9 cellular contexts compared by ENCODE assay signal in the genomic region with DNA sequence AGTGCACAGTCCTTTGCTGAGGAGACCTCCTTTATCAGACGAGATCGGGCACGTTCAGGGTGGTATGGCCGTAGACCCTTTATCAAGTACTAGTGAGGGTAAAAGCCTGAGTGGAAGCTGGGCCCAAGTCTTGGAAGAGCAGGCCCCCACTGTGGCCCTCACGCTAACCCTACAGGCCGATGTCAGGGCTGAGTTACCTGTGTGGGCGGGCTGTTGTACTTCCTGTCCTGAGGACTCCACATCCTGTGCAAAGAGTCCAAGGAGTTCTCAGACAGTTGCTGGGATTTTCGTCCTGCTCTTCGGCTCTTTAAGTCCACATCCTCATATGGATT. TPM values are rescaled to one million over a fixed set of nuclear protein-coding genes. Genes with fewer than 3 reads are reported as not detected.
DNase-seq lines count a peak whose midpoint lies in the region; ATAC-seq and TF ChIP-seq lines count a peak whose summit lies in the region.
"Had no signal": no experiment of that assay in that cellular context is flagged by ENCODE, and none has a peak within 500 bp of the region (broad histone marks: within the 10 kb centered on the region; RNA-seq: fewer than 3 reads in every experiment).

No MANE protein-coding gene starts in this region.

- ATAC-seq in HG02623 (IDR thresholded peaks at IDR 0.05; ENCODE audit: unreplicated experiment) (no peak), GM19324 (IDR thresholded peaks at IDR 0.05; ENCODE audit: low FRiP score, unreplicated experiment) (no peak)

- no peak for TF ChIP-seq CTCF in mammary epithelial cell (conservative IDR thresholded peaks at IDR 0.05 in 1 of 2, IDR thresholded peaks at IDR 0.05 in 1 of 2; ENCODE audit: extremely low read depth in 1 of 2, insufficient read depth in 1 of 2, low read depth in 1 of 2, low read length in 2 of 2)
- TF ChIP-seq CTCF in tibial artery (IDR thresholded peaks at IDR 0.05), result no peak

- no peaks in the 10 kb centered on the region for H3K27me3 ChIP-seq in HUES6 (ENCODE audit: control insufficient read depth, insufficient read depth, low read length)
- no peaks in the 10 kb centered on the region for H3K27me3 ChIP-seq in mammary epithelial cell (ENCODE audit: insufficient read depth, low read length)
- no peaks in the 10 kb centered on the region for H3K27me3 ChIP-seq in muscle layer of colon (ENCODE audit: control insufficient read depth in 1 of 2, insufficient read depth in 2 of 2, low read length in 2 of 2)
- H3K27me3 ChIP-seq in tibial artery, result no peaks in the 10 kb centered on the region

- no peaks in the 10 kb centered on the region for H4K20me1 ChIP-seq in mammary epithelial cell (ENCODE audit: insufficient read depth, low read length)

- peaks cover 12% of the 10 kb centered on the region for H3K79me2 ChIP-seq in mammary epithelial cell (ENCODE audit: insufficient read depth, low read length)

- H3K9me3 ChIP-seq in HUES6 (ENCODE audit: control insufficient read depth, insufficient read depth, low read depth, low read length) (no peaks in the 10 kb centered on the region), mammary epithelial cell (replicated peaks; ENCODE audit: insufficient read depth, low read length) (no peaks in the 10 kb centered on the region), muscle layer of colon (ENCODE audit: low read length) (no peaks in the 10 kb centered on the region), tibial artery (no peaks in the 10 kb centered on the region)

- no TSS peak for BruUV-seq in mammary epithelial cell (replicated peaks; lab: Mats Ljungman, UMichigan)

- peak overlapping the region; percentile 65; the same call in 1 of the 2 replicates for H3K27ac ChIP-seq in HUES6 (ENCODE audit: low read depth, low read length)
- no peak overlapping the region for H3K27ac ChIP-seq in mammary epithelial cell (ENCODE audit: insufficient read depth, low read depth, low read length)
- H3K27ac ChIP-seq in muscle layer of colon (ENCODE audit: low read depth, low read length), result peak overlapping the region; percentile 97
- peak overlapping the region; percentile 81 for H3K27ac ChIP-seq in tibial artery

- H3K36me3 ChIP-seq in HUES6 (ENCODE audit: control insufficient read depth, insufficient read depth, low read length), result peaks cover 13% of the 10 kb centered on the region
- H3K36me3 ChIP-seq in mammary epithelial cell (ENCODE audit: insufficient read depth, low read length), result peaks cover 3% of the 10 kb centered on the region
- H3K36me3 ChIP-seq in muscle layer of colon (ENCODE audit: insufficient read depth, low read length), result peaks cover 49% of the 10 kb centered on the region
- peaks cover 0 to 25% (median 24%) of the 10 kb centered on the region in 3 donors for H3K36me3 ChIP-seq in tibial artery

- dilution Hi-C loops in mammary epithelial cell (cut with HindIII; ENCODE audit: low sequenced_read_pairs), result no loop called here

- H2AFZ ChIP-seq in mammary epithelial cell (ENCODE audit: low read depth, low read length), result peak overlapping the region; percentile 78

- H3K9ac ChIP-seq in HUES6 (ENCODE audit: low read length), result peak overlapping the region; percentile 34
- no peak overlapping the region for H3K9ac ChIP-seq in mammary epithelial cell (ENCODE audit: insufficient read depth, low read length)
- peak overlapping the region; percentile 58 for H3K9ac ChIP-seq in muscle layer of colon (ENCODE audit: low read length)

- DNase-seq in mammary epithelial cell, result no peak
- no peak for DNase-seq in tibial artery
- DNase-seq in activated T-cell treated with anti-CD3 and anti-CD28 coated beads, Interleukin-2, amount 50 U/mL, for 48 hours, result no peak
- DNase-seq: activated effector memory CD4-positive, alpha-beta T cell treated with Interleukin-2 at 50 U/mL for 16 hours; NCI-H526 had no signal

- H3K4me2 ChIP-seq in mammary epithelial cell (ENCODE audit: insufficient read depth, low read depth, low read length), result peak overlapping the region; percentile 62

- H3K4me3 ChIP-seq in HUES6 (ENCODE audit: low read depth, low read length) (no peak overlapping the region), mammary epithelial cell (replicated peaks in 1 of 3; ENCODE audit: insufficient read depth in 1 of 3, low read depth in 2 of 3, low read length in 3 of 3) (no peak overlapping the region), muscle layer of colon (ENCODE audit: low read depth in 1 of 2, low read length in 2 of 2) (no peak overlapping the region), tibial artery (no peak overlapping the region)

- in situ Hi-C loops in mammary epithelial cell (cut with MboI; ENCODE audit: low sequenced_read_pairs in 2 of 2), result no loop called here

- peaks cover 66% of the 10 kb centered on the region for H3K4me1 ChIP-seq in HUES6 (ENCODE audit: control insufficient read depth, insufficient read depth, low read length)
- peaks cover 60% of the 10 kb centered on the region for H3K4me1 ChIP-seq in mammary epithelial cell (ENCODE audit: insufficient read depth, low read length)
- peaks cover 83% of the 10 kb centered on the region for H3K4me1 ChIP-seq in muscle layer of colon (ENCODE audit: insufficient read depth, low read length)
- H3K4me1 ChIP-seq in tibial artery, result peaks cover 15 to 94% (median 83%) of the 10 kb centered on the region in 4 donors

- WGBS in mammary epithelial cell (ENCODE audit: low coverage, missing lambda C conversion rate), result 32% methylated on average over 8 of the region's 9 CpGs

- intact Hi-C loops in mammary epithelial cell (cut with micrococcal nuclease), result loop anchor here (5.0 kb wide), 1 partner anchor 95 kb away; a partner anchor contains a TSS
- intact Hi-C loops in tibial artery (cut with DNase I; ENCODE audit: low total_unique reads), result no loop called here

- CTCF ChIA-PET in mammary epithelial cell (lab: Charles Lee; ENCODE audit: low non-redundant PET), result no interaction called here

RNA-seq across cellular contexts. Expression of gene RPL27A, which starts 34.9 kb away (rescaled TPM):
- total RNA-seq in mammary epithelial cell, result 100 to 1,000 TPM; 473 to 864 TPM
- 1,200 TPM for polyA plus RNA-seq in mammary epithelial cell
- polyA minus RNA-seq in mammary epithelial cell, result 617 TPM

RNA-seq across cellular contexts. Expression of gene TRIM66, which starts 35.0 kb away (rescaled TPM):
- total RNA-seq in mammary epithelial cell, result 10 to 100 TPM in 1 of 2 donors, 1 to 10 TPM in 1; 7.0 to 17.5 TPM
- polyA plus RNA-seq in mammary epithelial cell, result 2.2 TPM
- 8.9 TPM for polyA minus RNA-seq in mammary epithelial cell
